In the genomic region with DNA sequence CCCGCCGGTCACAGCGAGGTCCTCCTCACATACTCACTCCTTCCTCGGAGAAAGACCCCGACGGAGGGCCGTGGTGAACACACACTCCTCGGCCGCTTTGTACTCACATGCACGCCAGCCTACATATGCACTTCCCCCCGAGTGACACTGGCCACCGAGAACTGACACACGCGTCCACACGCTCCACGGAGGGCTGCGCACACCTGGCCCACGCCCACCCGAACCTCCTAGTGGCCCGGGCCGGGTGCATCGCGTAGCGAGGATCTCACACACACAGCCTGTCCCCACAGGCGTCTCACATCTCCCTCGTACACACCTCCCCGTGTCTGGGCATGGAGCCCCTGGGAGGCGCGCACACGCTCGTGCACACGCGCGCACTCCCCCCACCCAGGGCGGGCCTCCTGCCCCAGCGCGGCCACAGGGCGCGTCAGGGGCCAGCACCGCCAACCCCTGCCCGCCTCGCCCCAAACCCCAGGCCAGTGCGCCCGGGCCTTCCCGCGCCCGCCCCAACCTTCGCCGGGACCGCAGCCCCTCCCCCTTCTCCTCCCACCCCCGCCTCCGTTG, we compare ENCODE assay signal across 8 cellular contexts. TPM values are rescaled to one million over a fixed set of nuclear protein-coding genes. Genes with fewer than 3 reads are reported as not detected.
A peak's percentile ranks its signal among the peaks of the same experiment; 100 is the strongest.
DNase-seq lines count a peak whose midpoint lies in the region; ATAC-seq, FAIRE-seq and TF ChIP-seq lines count a peak whose summit lies in the region.

No MANE protein-coding gene starts in this region.

- DNase-seq in GM12891 (ENCODE audit: insufficient read length, low spot score): peak; percentile 43
- peak; percentile 47 for DNase-seq in NCI-H2196 treated with DMSO at 0.1 percent for 48 hours (lab: John Stamatoyannopoulos, UW; ENCODE audit: unreplicated experiment)
- peak in 1 of 2 donors; percentile 16 for DNase-seq in uterus

- H3K27me3 ChIP-seq in ectodermal cell (ENCODE audit: control insufficient read depth, insufficient read depth, low read length, poor library complexity, severe bottlenecking): peaks cover 44% of the 10 kb centered on the region
- peaks cover 0 to 6% of the 10 kb centered on the region in 2 donors for H3K27me3 ChIP-seq in mucosa of rectum (ENCODE audit: control insufficient read depth in 2 of 2, insufficient read depth in 2 of 2, low read length in 2 of 2)
- no peaks in the 10 kb centered on the region for H3K27me3 ChIP-seq in uterus

- H3K9ac ChIP-seq in mucosa of rectum (ENCODE audit: low read depth in 1 of 2, low read length in 2 of 2): peak overlapping the region; percentile 67 to 70

- ATAC-seq in HG03025 (IDR thresholded peaks at IDR 0.05; ENCODE audit: low FRiP score, unreplicated experiment) (no peak), HG03460 (IDR thresholded peaks at IDR 0.05; ENCODE audit: unreplicated experiment) (no peak), GM21447 (IDR thresholded peaks at IDR 0.05; ENCODE audit: unreplicated experiment) (no peak)

- H3K4me1 ChIP-seq in ectodermal cell (ENCODE audit: control insufficient read depth, insufficient read depth, low read length) (no peaks in the 10 kb centered on the region), mucosa of rectum (ENCODE audit: control insufficient read depth in 2 of 2, insufficient read depth in 2 of 2, low read length in 2 of 2) (no peaks in the 10 kb centered on the region), uterus (no peaks in the 10 kb centered on the region)

- H3K27ac ChIP-seq in ectodermal cell (ENCODE audit: insufficient read depth, low read depth, low read length, poor library complexity, severe bottlenecking): no peak overlapping the region
- peak overlapping the region; percentile 52 to 71 for H3K27ac ChIP-seq in mucosa of rectum (ENCODE audit: low read depth in 2 of 2, low read length in 2 of 2)
- H3K27ac ChIP-seq in uterus: peak overlapping the region; percentile 83 to 90

- H3K36me3 ChIP-seq in ectodermal cell (ENCODE audit: control insufficient read depth, insufficient read depth, low read length) (no peaks in the 10 kb centered on the region), mucosa of rectum (ENCODE audit: control insufficient read depth in 2 of 2, insufficient read depth in 2 of 2, low read length in 2 of 2) (no peaks in the 10 kb centered on the region), uterus (no peaks in the 10 kb centered on the region)

- WGBS in ectodermal cell, 2 experiments: 3 to 5% methylated on average over 52 of the region's 52 CpGs

- H3K4me3 ChIP-seq in ectodermal cell (ENCODE audit: insufficient read depth, low read depth, low read length): peak overlapping the region; percentile 57
- H3K4me3 ChIP-seq in mucosa of rectum (ENCODE audit: low read length in 2 of 2): peak overlapping the region; percentile 86 to 87
- H3K4me3 ChIP-seq in uterus: peak overlapping the region; percentile 57 to 69

- FAIRE-seq in GM12891 (lab: Jason Lieb, UNC): no peak

- TF ChIP-seq CTCF in uterus (IDR thresholded peaks at IDR 0.05): no peak

- intact Hi-C loops in uterus (cut with DNase I; ENCODE audit: low total_unique reads): no loop called here

- H3K9me3 ChIP-seq in ectodermal cell (ENCODE audit: control insufficient read depth, low read length) (no peaks in the 10 kb centered on the region), mucosa of rectum (ENCODE audit: control insufficient read depth in 2 of 2, low read length in 2 of 2) (no peaks in the 10 kb centered on the region), uterus (no peaks in the 10 kb centered on the region)

- TF ChIP-seq POLR2A in GM12891 (IDR thresholded peaks at IDR 0.05; ENCODE audit: low read depth, low read length): no peak
- no peak for TF ChIP-seq POLR2A in uterus (IDR thresholded peaks at IDR 0.05)

TF ChIP-seq in GM12891, 5 proteins besides CTCF, POLR2A, EP300 and RAD21:
- no peak for TF ChIP-seq POU2F2 (IDR thresholded peaks at IDR 0.05; ENCODE audit: low read depth, low read length)
- TF ChIP-seq PAX5 (IDR thresholded peaks at IDR 0.05; ENCODE audit: insufficient read depth, low read length, severe bottlenecking): no peak
- TF ChIP-seq TAF1 (IDR thresholded peaks at IDR 0.05; ENCODE audit: low read depth, low read length): no peak
- TF ChIP-seq POLR2AphosphoS5 (IDR thresholded peaks at IDR 0.05; ENCODE audit: low read depth, low read length): no peak
- no peak for TF ChIP-seq SPI1 (IDR thresholded peaks at IDR 0.05; ENCODE audit: low read depth, low read length)

RNA-seq across cellular contexts. Expression of a gene that starts 0.4 kb away (rescaled TPM):
- 0.05 TPM for polyA plus RNA-seq in GM12891 (2012; ENCODE audit: low read depth, missing spikeins)
- polyA plus RNA-seq in ectodermal cell (2013, experiment 1 of 4): 4.1 TPM
- polyA plus RNA-seq in ectodermal cell (2013, experiment 2 of 4): 3.3 TPM
- 2.8 TPM for polyA plus RNA-seq in ectodermal cell (2013, experiment 3 of 4)
- polyA plus RNA-seq in ectodermal cell (2013, experiment 4 of 4): 3.4 TPM
- 10 to 100 TPM in 3 of 4 donors, 1 to 10 TPM in 1; 4.4 to 24.4 (median 16.9) TPM for total RNA-seq in uterus
